In genomic region chr7:20282960-20283359, GRCh38 we compare ENCODE assay signal across 3 cellular contexts.
TF ChIP-seq lines count a peak whose summit lies in the region.

No MANE protein-coding gene starts in this region.

TF ChIP-seq in SK-N-SH, 30 proteins besides CTCF, POLR2A, EP300 and RAD21:
- TF ChIP-seq TAF1 (IDR thresholded peaks at IDR 0.05; ENCODE audit: borderline replicate concordance, low read depth, low read length) (no peak), NFIC (IDR thresholded peaks at IDR 0.05; ENCODE audit: borderline replicate concordance) (no peak), FOSL2 (IDR thresholded peaks at IDR 0.05; ENCODE audit: borderline replicate concordance, low read depth) (peak; percentile 15; the same call in 1 of the 2 replicates), CHD2 (IDR thresholded peaks at IDR 0.05; ENCODE audit: low read length, partially characterized antibody) (no peak)
- TF ChIP-seq, protein P1, sequence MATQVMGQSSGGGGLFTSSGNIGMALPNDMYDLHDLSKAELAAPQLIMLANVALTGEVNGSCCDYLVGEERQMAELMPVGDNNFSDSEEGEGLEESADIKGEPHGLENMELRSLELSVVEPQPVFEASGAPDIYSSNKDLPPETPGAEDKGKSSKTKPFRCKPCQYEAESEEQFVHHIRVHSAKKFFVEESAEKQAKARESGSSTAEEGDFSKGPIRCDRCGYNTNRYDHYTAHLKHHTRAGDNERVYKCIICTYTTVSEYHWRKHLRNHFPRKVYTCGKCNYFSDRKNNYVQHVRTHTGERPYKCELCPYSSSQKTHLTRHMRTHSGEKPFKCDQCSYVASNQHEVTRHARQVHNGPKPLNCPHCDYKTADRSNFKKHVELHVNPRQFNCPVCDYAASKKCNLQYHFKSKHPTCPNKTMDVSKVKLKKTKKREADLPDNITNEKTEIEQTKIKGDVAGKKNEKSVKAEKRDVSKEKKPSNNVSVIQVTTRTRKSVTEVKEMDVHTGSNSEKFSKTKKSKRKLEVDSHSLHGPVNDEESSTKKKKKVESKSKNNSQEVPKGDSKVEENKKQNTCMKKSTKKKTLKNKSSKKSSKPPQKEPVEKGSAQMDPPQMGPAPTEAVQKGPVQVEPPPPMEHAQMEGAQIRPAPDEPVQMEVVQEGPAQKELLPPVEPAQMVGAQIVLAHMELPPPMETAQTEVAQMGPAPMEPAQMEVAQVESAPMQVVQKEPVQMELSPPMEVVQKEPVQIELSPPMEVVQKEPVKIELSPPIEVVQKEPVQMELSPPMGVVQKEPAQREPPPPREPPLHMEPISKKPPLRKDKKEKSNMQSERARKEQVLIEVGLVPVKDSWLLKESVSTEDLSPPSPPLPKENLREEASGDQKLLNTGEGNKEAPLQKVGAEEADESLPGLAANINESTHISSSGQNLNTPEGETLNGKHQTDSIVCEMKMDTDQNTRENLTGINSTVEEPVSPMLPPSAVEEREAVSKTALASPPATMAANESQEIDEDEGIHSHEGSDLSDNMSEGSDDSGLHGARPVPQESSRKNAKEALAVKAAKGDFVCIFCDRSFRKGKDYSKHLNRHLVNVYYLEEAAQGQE (IDR thresholded peaks at IDR 0.05; ENCODE audit: low read depth, low read length), result no peak

TF ChIP-seq in SK-N-SH treated with all-trans-retinoic acid at 6 μM for 48 hours, 23 proteins besides CTCF, POLR2A, EP300 and RAD21:
- TF ChIP-seq ARNTL (CRISPR knock-in tag; IDR thresholded peaks at IDR 0.05; ENCODE audit: borderline replicate concordance, low read depth) (no peak), ZFP30 (CRISPR knock-in tag; IDR thresholded peaks at IDR 0.05) (no peak), BACH2 (CRISPR knock-in tag; IDR thresholded peaks at IDR 0.05; ENCODE audit: borderline replicate concordance) (no peak), TCF4 (CRISPR knock-in tag; IDR thresholded peaks at IDR 0.05; ENCODE audit: borderline replicate concordance) (no peak), CREB5 (CRISPR knock-in tag; IDR thresholded peaks at IDR 0.05; ENCODE audit: low read depth) (no peak), ZNF70 (CRISPR knock-in tag; IDR thresholded peaks at IDR 0.05) (no peak)

TF ChIP-seq in K562, 482 proteins besides CTCF, POLR2A, EP300 and RAD21:
- TF ChIP-seq, protein P2, sequence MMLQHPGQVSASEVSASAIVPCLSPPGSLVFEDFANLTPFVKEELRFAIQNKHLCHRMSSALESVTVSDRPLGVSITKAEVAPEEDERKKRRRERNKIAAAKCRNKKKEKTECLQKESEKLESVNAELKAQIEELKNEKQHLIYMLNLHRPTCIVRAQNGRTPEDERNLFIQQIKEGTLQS (IDR thresholded peaks at IDR 0.05), result peak; percentile 58; the same call in 1 of the 2 replicates
- TF ChIP-seq, protein P2 (CRISPR knock-in tag; conservative IDR thresholded peaks at IDR 0.05), result no peak
- no peak for TF ChIP-seq MITF (IDR thresholded peaks at IDR 0.05)
